Comparison of ENCODE assay signal across 1 cellular context in the genomic region with DNA sequence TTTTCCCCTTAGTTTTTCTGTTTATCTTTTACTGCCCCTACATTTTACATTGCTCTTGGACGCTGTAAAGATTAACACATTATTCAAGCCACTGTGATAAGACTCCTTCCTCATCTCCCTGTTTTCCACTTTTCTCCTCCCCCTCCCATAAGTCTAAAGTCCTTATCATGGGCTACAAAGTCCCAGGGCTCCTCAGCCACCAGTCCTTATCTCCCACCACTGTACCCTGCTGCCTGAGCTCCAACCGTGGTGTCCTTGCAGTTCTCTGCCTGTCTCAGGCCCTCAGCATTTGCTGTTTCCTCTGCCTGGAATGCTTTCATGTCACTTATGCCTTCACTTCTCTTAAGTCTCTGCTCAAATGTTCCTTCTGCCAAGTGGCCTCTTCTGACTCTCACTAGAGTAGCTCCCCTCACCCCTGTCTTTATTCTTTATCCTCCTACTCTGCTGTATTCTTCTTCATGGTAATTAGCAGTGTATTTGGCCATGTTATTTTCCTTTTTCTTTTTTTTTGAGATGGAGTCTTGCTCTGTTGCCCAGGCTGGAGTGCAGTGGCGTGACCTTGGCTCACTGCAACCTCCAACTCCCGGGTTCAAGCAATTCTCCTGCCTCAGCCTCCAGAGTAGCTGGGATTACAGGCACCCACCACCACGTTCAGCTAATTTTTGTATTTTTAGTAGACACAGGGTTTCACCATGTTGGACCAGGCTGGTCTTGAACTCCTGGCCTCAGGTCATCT.
TF ChIP-seq lines count a peak whose summit lies in the region.

No MANE protein-coding gene starts in this region.

TF ChIP-seq in GM23338, 12 proteins besides CTCF, POLR2A, EP300 and RAD21:
- TF ChIP-seq, protein P1, sequence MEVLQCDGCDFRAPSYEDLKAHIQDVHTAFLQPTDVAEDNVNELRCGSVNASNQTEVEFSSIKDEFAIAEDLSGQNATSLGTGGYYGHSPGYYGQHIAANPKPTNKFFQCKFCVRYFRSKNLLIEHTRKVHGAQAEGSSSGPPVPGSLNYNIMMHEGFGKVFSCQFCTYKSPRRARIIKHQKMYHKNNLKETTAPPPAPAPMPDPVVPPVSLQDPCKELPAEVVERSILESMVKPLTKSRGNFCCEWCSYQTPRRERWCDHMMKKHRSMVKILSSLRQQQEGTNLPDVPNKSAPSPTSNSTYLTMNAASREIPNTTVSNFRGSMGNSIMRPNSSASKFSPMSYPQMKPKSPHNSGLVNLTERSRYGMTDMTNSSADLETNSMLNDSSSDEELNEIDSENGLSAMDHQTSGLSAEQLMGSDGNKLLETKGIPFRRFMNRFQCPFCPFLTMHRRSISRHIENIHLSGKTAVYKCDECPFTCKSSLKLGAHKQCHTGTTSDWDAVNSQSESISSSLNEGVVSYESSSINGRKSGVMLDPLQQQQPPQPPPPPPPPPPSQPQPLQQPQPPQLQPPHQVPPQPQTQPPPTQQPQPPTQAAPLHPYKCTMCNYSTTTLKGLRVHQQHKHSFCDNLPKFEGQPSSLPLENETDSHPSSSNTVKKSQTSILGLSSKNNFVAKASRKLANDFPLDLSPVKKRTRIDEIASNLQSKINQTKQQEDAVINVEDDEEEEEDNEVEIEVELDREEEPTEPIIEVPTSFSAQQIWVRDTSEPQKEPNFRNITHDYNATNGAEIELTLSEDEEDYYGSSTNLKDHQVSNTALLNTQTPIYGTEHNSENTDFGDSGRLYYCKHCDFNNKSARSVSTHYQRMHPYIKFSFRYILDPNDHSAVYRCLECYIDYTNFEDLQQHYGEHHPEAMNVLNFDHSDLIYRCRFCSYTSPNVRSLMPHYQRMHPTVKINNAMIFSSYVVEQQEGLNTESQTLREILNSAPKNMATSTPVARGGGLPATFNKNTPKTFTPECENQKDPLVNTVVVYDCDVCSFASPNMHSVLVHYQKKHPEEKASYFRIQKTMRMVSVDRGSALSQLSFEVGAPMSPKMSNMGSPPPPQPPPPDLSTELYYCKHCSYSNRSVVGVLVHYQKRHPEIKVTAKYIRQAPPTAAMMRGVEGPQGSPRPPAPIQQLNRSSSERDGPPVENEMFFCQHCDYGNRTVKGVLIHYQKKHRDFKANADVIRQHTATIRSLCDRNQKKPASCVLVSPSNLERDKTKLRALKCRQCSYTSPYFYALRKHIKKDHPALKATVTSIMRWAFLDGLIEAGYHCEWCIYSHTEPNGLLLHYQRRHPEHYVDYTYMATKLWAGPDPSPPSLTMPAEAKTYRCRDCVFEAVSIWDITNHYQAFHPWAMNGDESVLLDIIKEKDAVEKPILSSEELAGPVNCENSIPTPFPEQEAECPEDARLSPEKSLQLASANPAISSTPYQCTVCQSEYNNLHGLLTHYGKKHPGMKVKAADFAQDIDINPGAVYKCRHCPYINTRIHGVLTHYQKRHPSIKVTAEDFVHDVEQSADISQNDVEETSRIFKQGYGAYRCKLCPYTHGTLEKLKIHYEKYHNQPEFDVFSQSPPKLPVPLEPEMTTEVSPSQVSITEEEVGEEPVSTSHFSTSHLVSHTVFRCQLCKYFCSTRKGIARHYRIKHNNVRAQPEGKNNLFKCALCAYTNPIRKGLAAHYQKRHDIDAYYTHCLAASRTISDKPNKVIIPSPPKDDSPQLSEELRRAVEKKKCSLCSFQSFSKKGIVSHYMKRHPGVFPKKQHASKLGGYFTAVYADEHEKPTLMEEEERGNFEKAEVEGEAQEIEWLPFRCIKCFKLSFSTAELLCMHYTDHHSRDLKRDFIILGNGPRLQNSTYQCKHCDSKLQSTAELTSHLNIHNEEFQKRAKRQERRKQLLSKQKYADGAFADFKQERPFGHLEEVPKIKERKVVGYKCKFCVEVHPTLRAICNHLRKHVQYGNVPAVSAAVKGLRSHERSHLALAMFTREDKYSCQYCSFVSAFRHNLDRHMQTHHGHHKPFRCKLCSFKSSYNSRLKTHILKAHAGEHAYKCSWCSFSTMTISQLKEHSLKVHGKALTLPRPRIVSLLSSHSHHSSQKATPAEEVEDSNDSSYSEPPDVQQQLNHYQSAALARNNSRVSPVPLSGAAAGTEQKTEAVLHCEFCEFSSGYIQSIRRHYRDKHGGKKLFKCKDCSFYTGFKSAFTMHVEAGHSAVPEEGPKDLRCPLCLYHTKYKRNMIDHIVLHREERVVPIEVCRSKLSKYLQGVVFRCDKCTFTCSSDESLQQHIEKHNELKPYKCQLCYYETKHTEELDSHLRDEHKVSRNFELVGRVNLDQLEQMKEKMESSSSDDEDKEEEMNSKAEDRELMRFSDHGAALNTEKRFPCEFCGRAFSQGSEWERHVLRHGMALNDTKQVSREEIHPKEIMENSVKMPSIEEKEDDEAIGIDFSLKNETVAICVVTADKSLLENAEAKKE (CRISPR knock-in tag; IDR thresholded peaks at IDR 0.05): no peak
